ENCODE assay signal across 14 cellular contexts in genomic region chr9:111467778-111468367, GRCh38.
"Had no signal": no experiment of that assay in that cellular context is flagged by ENCODE, and none has a peak within 500 bp of the region (broad histone marks: within the 10 kb centered on the region; RNA-seq: fewer than 3 reads in every experiment).

No MANE protein-coding gene starts in this region.

- H3K4me1 ChIP-seq: colonic mucosa, foreskin keratinocyte had no signal

- H3K27me3 Mint-ChIP-seq: stimulated activated naive B cell treated with anti-CD40 and anti-IgM and Interleukin-4, amounts not matched to agents 10 μg/mL and 1 μg/mL and 100 μg/mL, for 72 hours; T-cell had no signal

- H3K9me3 ChIP-seq: colonic mucosa, ovary, transverse colon had no signal

- ATAC-seq: foreskin keratinocyte; stimulated activated naive B cell treated with anti-CD40 and anti-IgM and Interleukin-4, amounts not matched to agents 10 μg/mL and 1 μg/mL and 100 μg/mL, for 72 hours; T-cell had no signal

- H3K27ac ChIP-seq: colonic mucosa, foreskin keratinocyte, ovary, SK-N-MC had no signal

- H3K27me3 ChIP-seq: colonic mucosa, foreskin keratinocyte, ovary, transverse colon had no signal

- H3K36me3 ChIP-seq: colonic mucosa, ovary, transverse colon had no signal

- H3K4me3 Mint-ChIP-seq: stimulated activated naive B cell treated with anti-CD40 and anti-IgM and Interleukin-4, amounts not matched to agents 10 μg/mL and 1 μg/mL and 100 μg/mL, for 72 hours; T-cell had no signal

- DNase-seq: activated CD4-positive, alpha-beta T cell treated with anti-CD3 and anti-CD28 coated beads, Interleukin-2, amount 50 U/mL, for 48 hours; activated effector memory CD4-positive, alpha-beta T cell treated with Interleukin-2 at 50 U/mL for 16 hours; activated naive CD4-positive, alpha-beta T cell treated with anti-CD3 and anti-CD28 coated beads, Interleukin-2, amount 50 U/mL, for 16 hours; caudate nucleus; colonic mucosa; effector CD8-positive, alpha-beta T cell; foreskin keratinocyte; ovary; stimulated activated CD4-positive, alpha-beta T cell treated with anti-CD3 and anti-CD28 coated beads, Interleukin-2, amount 100 ng/mL, for 48 hours; stimulated activated naive B cell treated with anti-CD40 and anti-IgM and Interleukin-4, amounts not matched to agents 10 μg/mL and 1 μg/mL and 100 μg/mL, for 72 hours; T-cell; T1000; transverse colon had no signal

- H3K27ac Mint-ChIP-seq: stimulated activated naive B cell treated with anti-CD40 and anti-IgM and Interleukin-4, amounts not matched to agents 10 μg/mL and 1 μg/mL and 100 μg/mL, for 72 hours; T-cell had no signal

- H3K9me3 Mint-ChIP-seq: T-cell had no signal

- H3K4me3 ChIP-seq: colonic mucosa, ovary, SK-N-MC, transverse colon had no signal
